In genomic region chr11:75241906-75242644, GRCh38 we compare ENCODE assay signal across 9 cellular contexts. TPM values are rescaled to one million over a fixed set of nuclear protein-coding genes. Genes with fewer than 3 reads are reported as not detected.
DNase-seq lines count a peak whose midpoint lies in the region; ATAC-seq and TF ChIP-seq lines count a peak whose summit lies in the region.
"Had no signal": no experiment of that assay in that cellular context is flagged by ENCODE, and none has a peak within 500 bp of the region (broad histone marks: within the 10 kb centered on the region; RNA-seq: fewer than 3 reads in every experiment).

No MANE protein-coding gene starts in this region.

- H3K9ac ChIP-seq in fibroblast of lung (ENCODE audit: insufficient read depth, low read length) = no peak overlapping the region

- peak overlapping the region; percentile 42 to 53 for H3K4me3 ChIP-seq in Panc1 (ENCODE audit: low read depth in 2 of 2, low read length in 2 of 2)
- peak overlapping the region in 2 of 4 experiments; percentile 31 to 49 for H3K4me3 ChIP-seq in fibroblast of lung (replicated peaks in 1 of 4; ENCODE audit: control extremely low read depth in 1 of 4, insufficient read depth in 1 of 4, low read depth in 3 of 4, low read length in 4 of 4)
- peak overlapping the region; percentile 51 for H3K4me3 ChIP-seq in skeletal muscle cell (ENCODE audit: low read depth, low read length)

- H3K9me3 ChIP-seq in Panc1 (ENCODE audit: control insufficient read depth, insufficient read depth, low read depth, low read length) (no peaks in the 10 kb centered on the region), fibroblast of lung (ENCODE audit: control insufficient read depth, insufficient read depth, low read depth, low read length) (no peaks in the 10 kb centered on the region)

- CTCF ChIA-PET in Panc1 (lab: Charles Lee) = interaction anchor here (0.6 to 5.7 kb wide), 9 partner anchors 9 to 312 kb away, joined by 3 to 66 read pairs (median 3); no protein-coding TSS in a partner anchor

- in situ Hi-C loops in Panc1 (cut with HindIII; ENCODE audit: low pct_unique_long_range_greater_than_20kb, low sequenced_read_pairs) = loop anchor here (25.0 kb wide), 1 partner anchor 230 kb away; no protein-coding TSS in a partner anchor

- no peaks in the 10 kb centered on the region for H3K4me1 ChIP-seq in Panc1 (ENCODE audit: control insufficient read depth, insufficient read depth, low read length)
- H3K4me1 ChIP-seq in fibroblast of lung (ENCODE audit: control insufficient read depth, extremely low read depth, insufficient read depth, low read length) = no peaks in the 10 kb centered on the region

- no TSS peak for BruUV-seq in Panc1 (replicated peaks; lab: Mats Ljungman, UMichigan)

- ATAC-seq in GM21526 (IDR thresholded peaks at IDR 0.05; ENCODE audit: low FRiP score, unreplicated experiment) (peak; percentile 29), Panc1 (peak; percentile 32), GM19035 (IDR thresholded peaks at IDR 0.05; ENCODE audit: unreplicated experiment) (no peak), HG03108 (IDR thresholded peaks at IDR 0.05; ENCODE audit: unreplicated experiment) (no peak)

- H3K4me2 ChIP-seq in fibroblast of lung (ENCODE audit: extremely low read depth, insufficient read depth, low read length) = peak overlapping the region; percentile 78

- no peaks in the 10 kb centered on the region for H3K79me2 ChIP-seq in fibroblast of lung (ENCODE audit: control insufficient read depth, insufficient read depth, low read length)

- peak overlapping the region; percentile 90 for H2AFZ ChIP-seq in fibroblast of lung (ENCODE audit: low read length)

- POLR2A ChIA-PET in Panc1 (lab: Charles Lee) = no interaction called here

- TF ChIP-seq CTCF in Panc1 (IDR thresholded peaks at IDR 0.05) (no peak; the same call in none of the 2 replicates), fibroblast of lung (conservative IDR thresholded peaks at IDR 0.05 in 1 of 2, IDR thresholded peaks at IDR 0.05 in 1 of 2; ENCODE audit: low read depth in 1 of 2, low read length in 2 of 2) (no peak)

- no peak for DNase-seq in Panc1 (ENCODE audit: low read depth, low spot score)
- DNase-seq in fibroblast of lung (ENCODE audit: low read depth in 2 of 2) = no peak
- DNase-seq in skeletal muscle cell (ENCODE audit: low read depth) = no peak
- DNase-seq in NCI-H1105 treated with DMSO at 0.1 percent for 48 hours (lab: John Stamatoyannopoulos, UW) = no peak
- no peak for DNase-seq in NCI-H2107 (lab: John Stamatoyannopoulos, UW)

- H3K36me3 ChIP-seq in Panc1 (ENCODE audit: control insufficient read depth, insufficient read depth, low read length) (no peaks in the 10 kb centered on the region), fibroblast of lung (ENCODE audit: control insufficient read depth, insufficient read depth, low read length) (no peaks in the 10 kb centered on the region)

- no peaks in the 10 kb centered on the region; the same call in 1 of the 2 replicates for H3K27me3 ChIP-seq in Panc1 (ENCODE audit: control insufficient read depth, insufficient read depth, low read length)
- H3K27me3 ChIP-seq in fibroblast of lung (ENCODE audit: control insufficient read depth, insufficient read depth, low read length) = peaks cover 40% of the 10 kb centered on the region

- H3K27ac ChIP-seq in Panc1 (ENCODE audit: low read length) (no peak overlapping the region), fibroblast of lung (ENCODE audit: insufficient read depth, low read length) (no peak overlapping the region)

- intact Hi-C loops in Panc1 (cut with micrococcal nuclease; ENCODE audit: unreplicated experiment) = loop anchor here (10.0 kb wide), 1 partner anchor 317 kb away; no protein-coding TSS in a partner anchor

- H4K20me1 ChIP-seq in fibroblast of lung (ENCODE audit: control insufficient read depth, extremely low read depth, insufficient read depth, low read length) = no peaks in the 10 kb centered on the region

RNA-seq across cellular contexts. Expression of gene TPBGL, which starts 1.5 kb away (rescaled TPM):
- total RNA-seq in Panc1 (2021; ENCODE audit: unreplicated experiment) = 0.54 TPM
- 0.80 TPM for polyA plus RNA-seq in Panc1 (2012; ENCODE audit: insufficient read length)
- total RNA-seq in fibroblast of lung = under 0.01 TPM in 1 of 2 replicates, not detected in the other
- polyA plus RNA-seq in fibroblast of lung = not detected in 2 replicates
- polyA plus RNA-seq in fibroblast of lung (2012) = 0.06 TPM in 1 of 2 replicates, not detected in the other
- polyA minus RNA-seq in fibroblast of lung (ENCODE audit: low replicate concordance) = 0.33 TPM in 1 of 2 replicates, not detected in the other
- total RNA-seq: LHCN-M2 had no signal

Comparison
In these comparisons a context has a peak if more than half of its experiments do, and no peak if none do; other contexts are left out.
1. ATAC-seq: peak in GM21526 (single experiment) and Panc1 (single experiment); none in GM19035 (single experiment) and HG03108 (single experiment).